30 cellular contexts compared by ENCODE assay signal in genomic region chr7:42351313-42351935, GRCh38.
DNase-seq lines count a peak whose midpoint lies in the region; ATAC-seq, FAIRE-seq and TF ChIP-seq lines count a peak whose summit lies in the region.
"Had no signal": no experiment of that assay in that cellular context is flagged by ENCODE, and none has a peak within 500 bp of the region (broad histone marks: within the 10 kb centered on the region; RNA-seq: fewer than 3 reads in every experiment).

No MANE protein-coding gene starts in this region.

- H2BK5ac ChIP-seq in mesendoderm (ENCODE audit: low read length), result no peak overlapping the region

- no peak overlapping the region for H3K56ac ChIP-seq in mesendoderm (ENCODE audit: low read length)

- H3K23ac ChIP-seq in mesendoderm (ENCODE audit: low read length), result no peak overlapping the region

- H3K9me3 ChIP-seq in astrocyte (ENCODE audit: insufficient read depth, low read depth, low read length), result no peaks in the 10 kb centered on the region
- H3K9me3 ChIP-seq in left lung, result no peaks in the 10 kb centered on the region
- H3K9me3 ChIP-seq in CD4-positive, alpha-beta memory T cell (ENCODE audit: control insufficient read depth in 1 of 2, low read length in 2 of 2), result no peaks in the 10 kb centered on the region
- H3K9me3 ChIP-seq: SJSA1, suprapubic skin had no signal

- H4K20me1 ChIP-seq in astrocyte (ENCODE audit: insufficient read depth, low read length), result no peaks in the 10 kb centered on the region

- H3K27ac ChIP-seq in astrocyte (ENCODE audit: low read depth, low read length), result no peak overlapping the region
- no peak overlapping the region for H3K27ac ChIP-seq in left lung
- no peak overlapping the region for H3K27ac ChIP-seq in mesendoderm (ENCODE audit: low read depth, low read length)
- H3K27ac ChIP-seq in CD4-positive, alpha-beta memory T cell (ENCODE audit: low read depth, low read length), result no peak overlapping the region
- H3K27ac ChIP-seq: SJSA1, suprapubic skin, VCaP had no signal

- peak overlapping the region; percentile 37 for H3K27ac Mint-ChIP-seq in astrocyte (ENCODE audit: unreplicated experiment)
- H3K27ac Mint-ChIP-seq in CD4-positive, alpha-beta memory T cell, result no peak overlapping the region
- H3K27ac Mint-ChIP-seq: activated CD4-positive, alpha-beta T cell treated with anti-CD3 and anti-CD28 coated beads, Interleukin-2, amount 10 ng/mL, durations not matched to agents 24 days and 14 days; activated naive CD8-positive, alpha-beta T cell treated with anti-CD3 and anti-CD28 coated beads, Interleukin-2, amount 10 ng/mL, durations not matched to agents 7 days and 5 days; activated T-cell treated with anti-CD3 and anti-CD28 coated beads, Interleukin-2, amount 50 U/mL, for 24 hours; CD4-positive, CD25-positive, alpha-beta regulatory T cell; naive thymus-derived CD8-positive, alpha-beta T cell had no signal

- H3K27me3 ChIP-seq in astrocyte (ENCODE audit: insufficient read depth, low read length) (no peaks in the 10 kb centered on the region), left lung (no peaks in the 10 kb centered on the region), mesendoderm (ENCODE audit: insufficient read depth, low read length, poor library complexity) (no peaks in the 10 kb centered on the region)
- no peaks in the 10 kb centered on the region for H3K27me3 ChIP-seq in CD4-positive, alpha-beta memory T cell (ENCODE audit: insufficient read depth, low read length)
- H3K27me3 ChIP-seq: SJSA1, suprapubic skin had no signal

- no peaks in the 10 kb centered on the region for H3K36me3 Mint-ChIP-seq in astrocyte (ENCODE audit: low read depth, unreplicated experiment)
- H3K36me3 Mint-ChIP-seq in CD4-positive, alpha-beta memory T cell, result no peaks in the 10 kb centered on the region
- H3K36me3 Mint-ChIP-seq: activated naive CD8-positive, alpha-beta T cell treated with anti-CD3 and anti-CD28 coated beads, Interleukin-2, amount 10 ng/mL, durations not matched to agents 7 days and 5 days; CD4-positive, CD25-positive, alpha-beta regulatory T cell; naive thymus-derived CD8-positive, alpha-beta T cell had no signal

- no peaks in the 10 kb centered on the region for H3K79me1 ChIP-seq in mesendoderm (ENCODE audit: low read length)

- intact Hi-C loops in left lung (cut with DNase I), result no loop called here
- intact Hi-C loops in CD4-positive, alpha-beta memory T cell (cut with micrococcal nuclease), result no loop called here

- H2AK5ac ChIP-seq in mesendoderm (ENCODE audit: low read length), result no peak overlapping the region

- H3K4me1 ChIP-seq in astrocyte (ENCODE audit: insufficient read depth, low read length) (no peaks in the 10 kb centered on the region), left lung (no peaks in the 10 kb centered on the region), mesendoderm (ENCODE audit: control insufficient read depth, low read depth, low read length) (no peaks in the 10 kb centered on the region)
- H3K4me1 ChIP-seq in CD4-positive, alpha-beta memory T cell (ENCODE audit: insufficient read depth, low read length), result no peaks in the 10 kb centered on the region
- H3K4me1 ChIP-seq: SJSA1 had no signal

- POLR2A ChIA-PET in CD4-positive, alpha-beta memory T cell (lab: Charles Lee; ENCODE audit: partially characterized antibody), result no interaction called here

- CTCF ChIA-PET in CD4-positive, alpha-beta memory T cell (lab: Charles Lee; ENCODE audit: partially characterized antibody), result no interaction called here

- H3K79me2 ChIP-seq in astrocyte (ENCODE audit: insufficient read depth, low read length) (no peaks in the 10 kb centered on the region), mesendoderm (ENCODE audit: control insufficient read depth, insufficient read depth, low read length) (no peaks in the 10 kb centered on the region)

- peaks cover 5% of the 10 kb centered on the region for H3K9me3 Mint-ChIP-seq in astrocyte (ENCODE audit: unreplicated experiment)
- peaks cover 0 to 13% (median 2%) of the 10 kb centered on the region in 8 donors for H3K9me3 Mint-ChIP-seq in CD4-positive, alpha-beta memory T cell
- H3K9me3 Mint-ChIP-seq: activated CD4-positive, alpha-beta T cell treated with anti-CD3 and anti-CD28 coated beads, Interleukin-2, amount 10 ng/mL, durations not matched to agents 24 days and 14 days; activated T-cell treated with anti-CD3 and anti-CD28 coated beads, Interleukin-2, amount 50 U/mL, for 24 hours had no signal

- H4K5ac ChIP-seq in mesendoderm (ENCODE audit: low read length), result no peak overlapping the region

- no peak overlapping the region for H4K8ac ChIP-seq in mesendoderm (ENCODE audit: low read depth, low read length)

- no peak overlapping the region for H2AFZ ChIP-seq in astrocyte (ENCODE audit: low read depth, low read length)

- no peak overlapping the region for H2BK15ac ChIP-seq in mesendoderm (replicated peaks; ENCODE audit: low read depth)

- FAIRE-seq in astrocyte (lab: Jason Lieb, UNC), result no peak
- FAIRE-seq: D721Med, GM19239, RCC 7860, small intestine had no signal

- no CpG with 5 or more reads among the region's 5 CpGs for WGBS in mesendoderm (ENCODE audit: extremely low coverage, insufficient coverage, low lambda C conversion rate)

- TF ChIP-seq CTCF in astrocyte (IDR thresholded peaks at IDR 0.05; ENCODE audit: insufficient read depth, low read depth, low read length), result no peak
- no peak for TF ChIP-seq CTCF in left lung (IDR thresholded peaks at IDR 0.05)

- no peak overlapping the region for H3K18ac ChIP-seq in mesendoderm (ENCODE audit: low read length)

- H3K36me3 ChIP-seq in astrocyte (ENCODE audit: insufficient read depth, low read length) (no peaks in the 10 kb centered on the region), left lung (no peaks in the 10 kb centered on the region), mesendoderm (ENCODE audit: control insufficient read depth, insufficient read depth, low read length) (no peaks in the 10 kb centered on the region)
- no peaks in the 10 kb centered on the region for H3K36me3 ChIP-seq in CD4-positive, alpha-beta memory T cell (ENCODE audit: insufficient read depth, low read length)
- H3K36me3 ChIP-seq: SJSA1, suprapubic skin had no signal

- no peak overlapping the region for H3K4ac ChIP-seq in mesendoderm (ENCODE audit: low read depth, low read length)

- no peak overlapping the region for H3K4me2 ChIP-seq in astrocyte (ENCODE audit: low read length)
- H3K4me2 ChIP-seq in mesendoderm (ENCODE audit: low read length), result no peak overlapping the region

- no peak overlapping the region for H2BK120ac ChIP-seq in mesendoderm (ENCODE audit: low read depth, low read length)

- peaks cover 2% of the 10 kb centered on the region for H3K27me3 Mint-ChIP-seq in astrocyte (ENCODE audit: low read depth, unreplicated experiment)
- H3K27me3 Mint-ChIP-seq in CD4-positive, alpha-beta memory T cell, result peaks cover 0 to 2% of the 10 kb centered on the region in 2 donors
- H3K27me3 Mint-ChIP-seq: activated CD4-positive, alpha-beta T cell treated with anti-CD3 and anti-CD28 coated beads, Interleukin-2, amount 10 ng/mL, durations not matched to agents 24 days and 14 days; activated naive CD8-positive, alpha-beta T cell treated with anti-CD3 and anti-CD28 coated beads, Interleukin-2, amount 10 ng/mL, durations not matched to agents 7 days and 5 days; activated T-cell treated with anti-CD3 and anti-CD28 coated beads, Interleukin-2, amount 50 U/mL, for 24 hours; CD4-positive, CD25-positive, alpha-beta regulatory T cell had no signal

- DNase-seq in EL (peak; percentile 10), astrocyte (ENCODE audit: low read depth) (peak; percentile 41), left lung (no peak), skeletal muscle cell (ENCODE audit: low read depth) (peak; percentile 56), putamen (ENCODE audit: low spot score) (no peak), Kasumi-1 (lab: John Stamatoyannopoulos, UW) (no peak), mesendoderm (no peak)
- no peak for DNase-seq in CD4-positive, alpha-beta memory T cell
- DNase-seq: activated CD4-positive, alpha-beta T cell treated with anti-CD3 and anti-CD28 coated beads, Interleukin-2, amount 10 ng/mL, durations not matched to agents 24 days and 14 days; activated CD8-positive, alpha-beta memory T cell treated with anti-CD3 and anti-CD28 coated beads for 24 hours; activated effector memory CD4-positive, alpha-beta T cell treated with anti-CD3 and anti-CD28 coated beads, Interleukin-2, amount 50 U/mL, for 16 hours; activated naive CD8-positive, alpha-beta T cell treated with anti-CD3 and anti-CD28 coated beads, Interleukin-2, amount 10 ng/mL, durations not matched to agents 7 days and 5 days; activated T-cell treated with anti-CD3 and anti-CD28 coated beads, Interleukin-2, amount 50 U/mL, for 24 hours; CD4-positive, CD25-positive, alpha-beta regulatory T cell; GOT3; naive thymus-derived CD8-positive, alpha-beta T cell; NCI-H1048; NCI-H1694; NCI-H446 treated with DMSO at 0.1 percent for 48 hours; NCI-H774; occipital lobe; small intestine; stimulated activated naive CD4-positive, alpha-beta T cell treated with Interleukin-2 at 50 U/mL for 16 hours had no signal

- H3K4me3 Mint-ChIP-seq in astrocyte (ENCODE audit: unreplicated experiment), result no peak overlapping the region
- no peak overlapping the region for H3K4me3 Mint-ChIP-seq in CD4-positive, alpha-beta memory T cell
- H3K4me3 Mint-ChIP-seq: activated CD4-positive, alpha-beta T cell treated with anti-CD3 and anti-CD28 coated beads, Interleukin-2, amount 10 ng/mL, durations not matched to agents 24 days and 14 days; activated naive CD8-positive, alpha-beta T cell treated with anti-CD3 and anti-CD28 coated beads, Interleukin-2, amount 10 ng/mL, durations not matched to agents 7 days and 5 days; activated T-cell treated with anti-CD3 and anti-CD28 coated beads, Interleukin-2, amount 50 U/mL, for 24 hours; CD4-positive, CD25-positive, alpha-beta regulatory T cell; naive thymus-derived CD8-positive, alpha-beta T cell had no signal

- no peak overlapping the region for H3K4me3 ChIP-seq in astrocyte (ENCODE audit: insufficient read depth, low read depth, low read length)
- no peak overlapping the region for H3K4me3 ChIP-seq in left lung
- no peak overlapping the region for H3K4me3 ChIP-seq in skeletal muscle cell (ENCODE audit: low read depth, low read length)
- H3K4me3 ChIP-seq in mesendoderm (ENCODE audit: low read length), result no peak overlapping the region
- no peak overlapping the region for H3K4me3 ChIP-seq in CD4-positive, alpha-beta memory T cell (ENCODE audit: low read length in 2 of 2)
- H3K4me3 ChIP-seq: SJSA1, suprapubic skin had no signal

- peaks cover 24% of the 10 kb centered on the region for H3K4me1 Mint-ChIP-seq in astrocyte (ENCODE audit: low read depth, unreplicated experiment)
- H3K4me1 Mint-ChIP-seq in CD4-positive, alpha-beta memory T cell, result no peaks in the 10 kb centered on the region
- H3K4me1 Mint-ChIP-seq: activated CD4-positive, alpha-beta T cell treated with anti-CD3 and anti-CD28 coated beads, Interleukin-2, amount 10 ng/mL, durations not matched to agents 24 days and 14 days; activated naive CD8-positive, alpha-beta T cell treated with anti-CD3 and anti-CD28 coated beads, Interleukin-2, amount 10 ng/mL, durations not matched to agents 7 days and 5 days; CD4-positive, CD25-positive, alpha-beta regulatory T cell; naive thymus-derived CD8-positive, alpha-beta T cell had no signal

- no peak overlapping the region for H3K9ac ChIP-seq in astrocyte (ENCODE audit: low read length)
- no peak overlapping the region for H3K9ac ChIP-seq in mesendoderm (ENCODE audit: low read length)

- peak; percentile 90 for ATAC-seq in left lung
- ATAC-seq: left lobe of liver; naive thymus-derived CD8-positive, alpha-beta T cell had no signal

Comparison
In these comparisons a context has a peak if more than half of its experiments do, and no peak if none do; other contexts are left out.
1. DNase-seq: peak in EL (single experiment), astrocyte (single experiment) and skeletal muscle cell (single experiment); none in left lung (0 of 2), putamen (single experiment), Kasumi-1 (0 of 2), mesendoderm (single experiment) and CD4-positive, alpha-beta memory T cell (0 of 5).